ENCODE assay signal across 9 cellular contexts in genomic region chr12:107990325-107990724, GRCh38.
DNase-seq lines count a peak whose midpoint lies in the region; ATAC-seq, FAIRE-seq and TF ChIP-seq lines count a peak whose summit lies in the region.
"Had no signal": no experiment of that assay in that cellular context is flagged by ENCODE, and none has a peak within 500 bp of the region (broad histone marks: within the 10 kb centered on the region; RNA-seq: fewer than 3 reads in every experiment).

No MANE protein-coding gene starts in this region.

- peak; percentile 38 for FAIRE-seq in GM12891 (lab: Jason Lieb, UNC)

- CTCF ChIA-PET in AG04450 (lab: Charles Lee) = interaction anchor here (0.9 kb wide), 2 partner anchors 8 to 522 kb away, joined by 3 read pairs; no protein-coding TSS in a partner anchor

- intact Hi-C loops in left lung (cut with DNase I) = loop anchor here in 1 of 2 donors (10.0 kb wide), 1 partner anchor 474 kb away; no protein-coding TSS in a partner anchor
- intact Hi-C loops in thyroid gland (cut with DNase I) = loop anchor here (10.0 kb wide), 2 partner anchors 204 to 464 kb away; no protein-coding TSS in a partner anchor

- H3K36me3 Mint-ChIP-seq in activated naive CD8-positive, alpha-beta T cell treated with anti-CD3 and anti-CD28 coated beads, Interleukin-2, amount 50 U/mL, for 24 hours (ENCODE audit: low read depth) = no peaks in the 10 kb centered on the region

- TF ChIP-seq POLR2A in GM12891 (IDR thresholded peaks at IDR 0.05; ENCODE audit: low read depth, low read length) (no peak), thyroid gland (IDR thresholded peaks at IDR 0.05) (no peak)

- H3K36me3 ChIP-seq in left lung (no peaks in the 10 kb centered on the region), thyroid gland (no peaks in the 10 kb centered on the region)

- TF ChIP-seq CTCF in AG04450 (IDR thresholded peaks at IDR 0.05; ENCODE audit: low read depth, low read length) (peak; percentile 25; the same call in 1 of the 2 replicates), left lung (IDR thresholded peaks at IDR 0.05) (peak in 1 of 2 donors; percentile 18), thyroid gland (IDR thresholded peaks at IDR 0.05) (peak in 5 of 6 experiments; percentile 12 to 63 (median 52))

- H3K4me1 ChIP-seq in left lung (no peaks in the 10 kb centered on the region), thyroid gland (no peaks in the 10 kb centered on the region)

- no peak overlapping the region for H3K27ac Mint-ChIP-seq in activated naive CD8-positive, alpha-beta T cell treated with anti-CD3 and anti-CD28 coated beads, Interleukin-2, amount 50 U/mL, for 24 hours

- 0 to 5% methylated on average over 2 of the region's 2 CpGs for whole genome bisulfite sequencing in thyroid gland, 2 donors

- H3K4me1 Mint-ChIP-seq in activated naive CD8-positive, alpha-beta T cell treated with anti-CD3 and anti-CD28 coated beads, Interleukin-2, amount 50 U/mL, for 24 hours = no peaks in the 10 kb centered on the region
- H3K4me1 Mint-ChIP-seq: central memory CD8-positive, alpha-beta T cell had no signal

- DNase-seq in AG04450 (ENCODE audit: low read depth, low spot score) = no peak
- peak; percentile 4 for DNase-seq in GM12891 (ENCODE audit: insufficient read length, low spot score)
- peak; percentile 7 for DNase-seq in NOMO-1 treated with DMSO at 0.1 percent for 48 hours (lab: John Stamatoyannopoulos, UW; ENCODE audit: unreplicated experiment)
- peak; percentile 39 for DNase-seq in activated naive CD8-positive, alpha-beta T cell treated with anti-CD3 and anti-CD28 coated beads, Interleukin-2, amount 50 U/mL, for 24 hours
- no peak for DNase-seq in left lung
- peak; percentile 51 to 58 for DNase-seq in thyroid gland
- DNase-seq in activated CD4-positive, CD25-positive, alpha-beta regulatory T cell treated with anti-CD3 and anti-CD28 coated beads, Interleukin-2, amount 50 U/mL, for 72 hours = no peak

- no peak overlapping the region for H3K27ac ChIP-seq in AG04450 (ENCODE audit: low read depth, low read length)
- no peak overlapping the region for H3K27ac ChIP-seq in left lung
- no peak overlapping the region for H3K27ac ChIP-seq in thyroid gland

- peak; percentile 52 for ATAC-seq in activated naive CD8-positive, alpha-beta T cell treated with anti-CD3 and anti-CD28 coated beads, Interleukin-2, amount 50 U/mL, for 24 hours
- ATAC-seq in left lung (peak; percentile 43), GM21381 (IDR thresholded peaks at IDR 0.05; ENCODE audit: unreplicated experiment) (no peak)

- POLR2A ChIA-PET in AG04450 (lab: Yijun Ruan, JAX) = no interaction called here

- no peaks in the 10 kb centered on the region for H3K9me3 Mint-ChIP-seq in activated naive CD8-positive, alpha-beta T cell treated with anti-CD3 and anti-CD28 coated beads, Interleukin-2, amount 50 U/mL, for 24 hours
- H3K9me3 Mint-ChIP-seq: central memory CD8-positive, alpha-beta T cell had no signal

- no peaks in the 10 kb centered on the region for H3K9me3 ChIP-seq in AG04450 (ENCODE audit: control insufficient read depth, insufficient read depth, low read length)
- no peaks in the 10 kb centered on the region for H3K9me3 ChIP-seq in left lung
- H3K9me3 ChIP-seq in thyroid gland = no peaks in the 10 kb centered on the region

- no peaks in the 10 kb centered on the region for H3K27me3 ChIP-seq in AG04450 (ENCODE audit: control insufficient read depth, insufficient read depth, low read length)
- H3K27me3 ChIP-seq in left lung = peaks cover 5 to 9% of the 10 kb centered on the region in 2 donors
- no peaks in the 10 kb centered on the region for H3K27me3 ChIP-seq in thyroid gland

- H3K27me3 Mint-ChIP-seq in activated naive CD8-positive, alpha-beta T cell treated with anti-CD3 and anti-CD28 coated beads, Interleukin-2, amount 50 U/mL, for 24 hours = peaks cover 21% of the 10 kb centered on the region

- H3K4me3 ChIP-seq in AG04450 (ENCODE audit: low read depth, low read length) (no peak overlapping the region), left lung (no peak overlapping the region), thyroid gland (replicated peaks in 1 of 3) (no peak overlapping the region)

- no peak overlapping the region for H3K4me3 Mint-ChIP-seq in activated naive CD8-positive, alpha-beta T cell treated with anti-CD3 and anti-CD28 coated beads, Interleukin-2, amount 50 U/mL, for 24 hours
- H3K4me3 Mint-ChIP-seq: central memory CD8-positive, alpha-beta T cell had no signal

TF ChIP-seq in GM12891, 5 proteins besides CTCF, POLR2A, EP300 and RAD21:
- TF ChIP-seq PAX5 (IDR thresholded peaks at IDR 0.05; ENCODE audit: insufficient read depth, low read length, severe bottlenecking) (no peak), POLR2AphosphoS5 (IDR thresholded peaks at IDR 0.05; ENCODE audit: low read depth, low read length) (no peak), SPI1 (IDR thresholded peaks at IDR 0.05; ENCODE audit: low read depth, low read length) (no peak), POU2F2 (IDR thresholded peaks at IDR 0.05; ENCODE audit: low read depth, low read length) (no peak), TAF1 (IDR thresholded peaks at IDR 0.05; ENCODE audit: low read depth, low read length) (no peak)

Comparison
In these comparisons a context has a peak if more than half of its experiments do, and no peak if none do; other contexts are left out.
1. DNase-seq: peak in GM12891 (single experiment), NOMO-1 treated with DMSO at 0.1 percent for 48 hours (single experiment), activated naive CD8-positive, alpha-beta T cell treated with anti-CD3 and anti-CD28 coated beads, Interleukin-2, amount 50 U/mL, for 24 hours (single experiment) and thyroid gland (2 of 2); none in AG04450 (single experiment), left lung (0 of 2) and activated CD4-positive, CD25-positive, alpha-beta regulatory T cell treated with anti-CD3 and anti-CD28 coated beads, Interleukin-2, amount 50 U/mL, for 72 hours (single experiment).